ENCODE assay signal across 24 cellular contexts in genomic region chr9:31355159-31355882, GRCh38.
"Had no signal": no experiment of that assay in that cellular context is flagged by ENCODE, and none has a peak within 500 bp of the region (broad histone marks: within the 10 kb centered on the region; RNA-seq: fewer than 3 reads in every experiment).

No MANE protein-coding gene starts in this region.

- DNase-seq: dorsolateral prefrontal cortex; effector CD4-positive, alpha-beta T cell; foreskin fibroblast; gastrocnemius medialis; head of caudate nucleus; kidney; left lung; mesenchymal stem cell; mucosa of descending colon; naive B cell; pancreas; right lobe of liver; small intestine; stimulated activated CD4-positive, alpha-beta T cell treated with anti-CD3 and anti-CD28 coated beads, Interleukin-15, amount 100 ng/mL, for 24 hours; stimulated activated CD4-positive, alpha-beta T cell treated with anti-CD3 and anti-CD28 coated beads, Interleukin-2, amount 100 ng/mL, for 48 hours; stimulated activated naive B cell treated with anti-CD40 and anti-IgM and Interleukin-4, amounts not matched to agents 10 μg/mL and 1 μg/mL and 100 μg/mL, for 72 hours had no signal

- H3K9me3 ChIP-seq: gastrocnemius medialis, mucosa of descending colon, neutrophil, pancreas, right lobe of liver had no signal

- ATAC-seq: esophagus mucosa; gastrocnemius medialis; left lung; mucosa of descending colon; natural killer cell treated with Interleukin-12 subunit alpha and Interleukin-12 subunit beta and Interleukin-15 and Interleukin-18, amount 100 ng/mL, for 72 hours; pancreas; right lobe of liver; stimulated activated naive B cell treated with anti-CD40 and anti-IgM and Interleukin-4, amounts not matched to agents 10 μg/mL and 1 μg/mL and 100 μg/mL, for 72 hours had no signal

- H3K4me1 Mint-ChIP-seq: mesothelial cell of epicardium; naive B cell; neural crest cell; stimulated activated naive B cell treated with anti-CD40 and anti-IgM and Interleukin-4, amounts not matched to agents 10 μg/mL and 1 μg/mL and 100 μg/mL, for 72 hours had no signal

- H3K4me3 ChIP-seq: dorsolateral prefrontal cortex, gastrocnemius medialis, left lung, mucosa of descending colon, pancreas, right lobe of liver had no signal

- H3K27me3 ChIP-seq: dorsolateral prefrontal cortex, gastrocnemius medialis, left lung, neutrophil, pancreas, right lobe of liver had no signal

- H3K4me3 Mint-ChIP-seq: mesothelial cell of epicardium; naive B cell; natural killer cell treated with Interleukin-12 subunit alpha and Interleukin-12 subunit beta and Interleukin-15 and Interleukin-18, amount 100 ng/mL, for 72 hours; neural crest cell; stimulated activated naive B cell treated with anti-CD40 and anti-IgM and Interleukin-4, amounts not matched to agents 10 μg/mL and 1 μg/mL and 100 μg/mL, for 72 hours; stimulated activated naive CD8-positive, alpha-beta T cell treated with anti-CD3 and anti-CD28 coated beads, Interleukin-15, Interleukin-2, amounts not matched to agents 100 ng/mL and 50 ng/mL, for 24 hours; type B pancreatic cell had no signal

- H3K36me3 Mint-ChIP-seq: mesothelial cell of epicardium; natural killer cell treated with Interleukin-12 subunit alpha and Interleukin-12 subunit beta and Interleukin-15 and Interleukin-18, amount 100 ng/mL, for 72 hours; type B pancreatic cell had no signal

- H3K27ac Mint-ChIP-seq: mesothelial cell of epicardium; natural killer cell treated with Interleukin-12 subunit alpha and Interleukin-12 subunit beta and Interleukin-15 and Interleukin-18, amount 100 ng/mL, for 72 hours; stimulated activated naive B cell treated with anti-CD40 and anti-IgM and Interleukin-4, amounts not matched to agents 10 μg/mL and 1 μg/mL and 100 μg/mL, for 72 hours; stimulated activated naive CD8-positive, alpha-beta T cell treated with anti-CD3 and anti-CD28 coated beads, Interleukin-15, Interleukin-2, amounts not matched to agents 100 ng/mL and 50 ng/mL, for 24 hours; type B pancreatic cell had no signal

- H3K27me3 Mint-ChIP-seq: stimulated activated naive CD8-positive, alpha-beta T cell treated with anti-CD3 and anti-CD28 coated beads, Interleukin-15, Interleukin-2, amounts not matched to agents 100 ng/mL and 50 ng/mL, for 24 hours; type B pancreatic cell had no signal

- H3K9me3 Mint-ChIP-seq: mesothelial cell of epicardium; natural killer cell treated with Interleukin-12 subunit alpha and Interleukin-12 subunit beta and Interleukin-15 and Interleukin-18, amount 100 ng/mL, for 72 hours; type B pancreatic cell had no signal

- H3K36me3 ChIP-seq: gastrocnemius medialis, left lung, neutrophil, pancreas, right lobe of liver had no signal

- H3K27ac ChIP-seq: dorsolateral prefrontal cortex, epithelial cell of prostate, gastrocnemius medialis, left lung, neutrophil, pancreas, right lobe of liver had no signal

- H3K4me1 ChIP-seq: gastrocnemius medialis, left lung, pancreas, right lobe of liver had no signal
